Comparison of ENCODE assay signal across 10 cellular contexts in the genomic region with DNA sequence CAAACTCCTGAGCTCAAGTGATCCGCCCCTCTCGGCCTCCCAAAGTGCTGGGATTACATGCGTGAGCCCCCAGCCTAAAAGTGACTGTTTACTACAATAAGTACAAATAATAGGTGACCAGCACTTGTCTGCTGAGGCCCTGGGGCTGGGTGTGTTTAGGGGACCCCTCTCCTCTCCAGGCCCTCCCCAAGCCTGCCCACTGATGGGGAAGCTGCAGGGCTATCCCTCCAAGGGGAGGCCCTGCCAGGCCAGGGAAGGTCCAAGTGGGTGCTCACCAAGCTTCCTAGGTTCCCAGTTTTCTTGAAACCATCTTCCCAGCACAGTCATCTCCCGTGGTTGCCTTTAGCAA.
DNase-seq lines count a peak whose midpoint lies in the region; ATAC-seq and TF ChIP-seq lines count a peak whose summit lies in the region.
"Had no signal": no experiment of that assay in that cellular context is flagged by ENCODE, and none has a peak within 500 bp of the region (broad histone marks: within the 10 kb centered on the region; RNA-seq: fewer than 3 reads in every experiment).

No MANE protein-coding gene starts in this region.

- no peak overlapping the region for H4K5ac ChIP-seq in IMR-90 (ENCODE audit: low read depth, low read length)

- in situ Hi-C loops in IMR-90 (cut with MboI; ENCODE audit: low sequenced_read_pairs), result no loop called here

- TF ChIP-seq CTCF in IMR-90 (conservative IDR thresholded peaks at IDR 0.05; ENCODE audit: low read depth, low read length), result no peak

- H2BK20ac ChIP-seq in IMR-90 (ENCODE audit: low read depth, low read length), result no peak overlapping the region

- peak overlapping the region; percentile 93 to 99 (median 95); a peak in 21 of 22 replicates for H3K4me2 ChIP-seq in BLaER1 treated with 17β-estradiol and CSF1 and Interleukin-3, amounts not matched to agents 10 nM and 100 nM
- H3K4me2 ChIP-seq in IMR-90 (ENCODE audit: low read depth, low read length), result no peak overlapping the region

- H3K56ac ChIP-seq in IMR-90 (ENCODE audit: extremely low read depth, insufficient read depth, low read length), result no peak overlapping the region

- no peak overlapping the region for H3K23ac ChIP-seq in IMR-90 (ENCODE audit: low read depth, low read length)

- peak overlapping the region; percentile 5 for H2AFZ ChIP-seq in IMR-90 (replicated peaks; ENCODE audit: low read length, poor library complexity)

- H3K4me3 ChIP-seq in BLaER1 treated with 17β-estradiol and CSF1 and Interleukin-3, amounts not matched to agents 10 nM and 100 nM, result peak overlapping the region in 4 of 10 experiments; percentile 71 to 79 (median 73); a peak in 5 of 20 replicates
- H3K4me3 ChIP-seq in IMR-90 (ENCODE audit: insufficient read depth, low read depth, low read length), result no peak overlapping the region

- no CpG with 5 or more reads among the region's 4 CpGs for WGBS in IMR-90 (ENCODE audit: extremely low coverage in 2 of 2, insufficient read length in 1 of 2), 2 experiments

- H3K4me1 ChIP-seq in BLaER1 treated with 17β-estradiol and CSF1 and Interleukin-3, amounts not matched to agents 10 nM and 100 nM, result peaks cover 17 to 60% (median 43%) of the 10 kb centered on the region in 10 experiments
- peaks cover 7% of the 10 kb centered on the region for H3K4me1 ChIP-seq in IMR-90 (ENCODE audit: control insufficient read depth, insufficient read depth, low read length)

- H3K14ac ChIP-seq in IMR-90 (replicated peaks; ENCODE audit: low read depth, low read length), result no peak overlapping the region

- CTCF ChIA-PET in IMR-90 (lab: Yijun Ruan, JAX), result interaction anchor here (2.2 kb wide), 1 partner anchor 58 kb away, joined by 11 read pairs; no protein-coding TSS in a partner anchor

- H3K18ac ChIP-seq in IMR-90 (ENCODE audit: low read depth, low read length), result no peak overlapping the region

- ATAC-seq in IMR-90 (ENCODE audit: low read depth), result no peak
- no peak for ATAC-seq in activated naive CD8-positive, alpha-beta T cell treated with anti-CD3 and anti-CD28 coated beads, Interleukin-2, amount 50 U/mL, for 24 hours
- no peak for ATAC-seq in naive thymus-derived CD8-positive, alpha-beta T cell

- no peak overlapping the region for H3K4ac ChIP-seq in IMR-90 (ENCODE audit: low read depth, low read length)

- H3K27me3 ChIP-seq in BLaER1 treated with 17β-estradiol and CSF1 and Interleukin-3, amounts not matched to agents 10 nM and 100 nM, result peaks cover 0 to 7% (median 0%) of the 10 kb centered on the region in 11 experiments; a peak in 3 of 22 replicates
- H3K27me3 ChIP-seq in IMR-90 (ENCODE audit: control insufficient read depth, insufficient read depth, low read length), result no peaks in the 10 kb centered on the region

- peak overlapping the region; percentile 78 for H3K4me3 Mint-ChIP-seq in activated naive CD8-positive, alpha-beta T cell treated with anti-CD3 and anti-CD28 coated beads, Interleukin-2, amount 50 U/mL, for 24 hours
- peak overlapping the region; percentile 79 to 93 (median 88) for H3K4me3 Mint-ChIP-seq in naive thymus-derived CD8-positive, alpha-beta T cell

- no peaks in the 10 kb centered on the region for H3K27me3 Mint-ChIP-seq in activated naive CD8-positive, alpha-beta T cell treated with anti-CD3 and anti-CD28 coated beads, Interleukin-2, amount 50 U/mL, for 24 hours
- peaks cover 0 to 3% (median 0%) of the 10 kb centered on the region in 5 donors for H3K27me3 Mint-ChIP-seq in naive thymus-derived CD8-positive, alpha-beta T cell

- no TSS peak for BruUV-seq in IMR-90 (replicated peaks; lab: Mats Ljungman, UMichigan)

- peak overlapping the region in 7 of 11 experiments; percentile 84 to 90 (median 88); a peak in 7 of 22 replicates for H3K9ac ChIP-seq in BLaER1 treated with 17β-estradiol and CSF1 and Interleukin-3, amounts not matched to agents 10 nM and 100 nM
- H3K9ac ChIP-seq in IMR-90 (ENCODE audit: low read depth, low read length), result no peak overlapping the region

- no peaks in the 10 kb centered on the region for H3K36me3 ChIP-seq in BLaER1 treated with 17β-estradiol and CSF1 and Interleukin-3, amounts not matched to agents 10 nM and 100 nM
- H3K36me3 ChIP-seq in IMR-90 (ENCODE audit: control insufficient read depth, insufficient read depth, low read length), result no peaks in the 10 kb centered on the region
- H3K36me3 ChIP-seq: neutrophil had no signal

- no peak overlapping the region for H4K8ac ChIP-seq in IMR-90 (ENCODE audit: low read depth in 2 of 2, low read length in 2 of 2)

- DNase-seq in IMR-90 (no peak), NCI-H146 (lab: John Stamatoyannopoulos, UW) (no peak), SKM-1 (lab: John Stamatoyannopoulos, UW; ENCODE audit: unreplicated experiment) (no peak), NCI-H82 (lab: John Stamatoyannopoulos, UW) (no peak), NK-92 (lab: John Stamatoyannopoulos, UW; ENCODE audit: unreplicated experiment) (no peak)
- DNase-seq in activated naive CD8-positive, alpha-beta T cell treated with anti-CD3 and anti-CD28 coated beads, Interleukin-2, amount 50 U/mL, for 24 hours, result no peak
- DNase-seq in naive thymus-derived CD8-positive, alpha-beta T cell, result peak in 1 of 10 donors; percentile 58
- DNase-seq: T1000 had no signal

- no peak overlapping the region for H2AK5ac ChIP-seq in IMR-90 (ENCODE audit: low read depth, low read length)

- no peak overlapping the region for H4K91ac ChIP-seq in IMR-90 (ENCODE audit: insufficient read depth, low read depth, low read length)

- H2BK15ac ChIP-seq in IMR-90 (ENCODE audit: low read depth, low read length), result no peak overlapping the region

- peak overlapping the region; percentile 89 for H3K27ac Mint-ChIP-seq in activated naive CD8-positive, alpha-beta T cell treated with anti-CD3 and anti-CD28 coated beads, Interleukin-2, amount 50 U/mL, for 24 hours
- peak overlapping the region; percentile 93 to 98 (median 96) for H3K27ac Mint-ChIP-seq in naive thymus-derived CD8-positive, alpha-beta T cell

- no peaks in the 10 kb centered on the region for H3K79me1 ChIP-seq in IMR-90 (ENCODE audit: low read depth in 1 of 2, low read length in 2 of 2)

- no peaks in the 10 kb centered on the region for H3K9me3 ChIP-seq in BLaER1 treated with 17β-estradiol and CSF1 and Interleukin-3, amounts not matched to agents 10 nM and 100 nM (replicated peaks in 1 of 11)
- no peaks in the 10 kb centered on the region for H3K9me3 ChIP-seq in IMR-90 (ENCODE audit: control insufficient read depth, insufficient read depth, low read length)
- H3K9me3 ChIP-seq: neutrophil had no signal

- H3K4me1 Mint-ChIP-seq in activated naive CD8-positive, alpha-beta T cell treated with anti-CD3 and anti-CD28 coated beads, Interleukin-2, amount 50 U/mL, for 24 hours, result peaks cover 44% of the 10 kb centered on the region
- H3K4me1 Mint-ChIP-seq in naive thymus-derived CD8-positive, alpha-beta T cell, result peaks cover 17 to 73% (median 38%) of the 10 kb centered on the region in 4 donors

- no peak for TF ChIP-seq POLR2A in IMR-90 (IDR thresholded peaks at IDR 0.05; ENCODE audit: low read depth, low read length)

- dilution Hi-C loops in IMR-90 (cut with HindIII; ENCODE audit: low sequenced_read_pairs, unreplicated experiment), result no loop called here

- POLR2A ChIA-PET in IMR-90 (lab: Charles Lee; ENCODE audit: unreplicated experiment), result no interaction called here
- POLR2A ChIA-PET in naive thymus-derived CD8-positive, alpha-beta T cell (lab: Charles Lee), result interaction anchor here (0.6 to 6.3 kb wide), 6 partner anchors 13 to 124 kb away, joined by 3 to 55 read pairs (median 12); a partner anchor contains a TSS

- H4K20me1 ChIP-seq in BLaER1 treated with 17β-estradiol and CSF1 and Interleukin-3, amounts not matched to agents 10 nM and 100 nM, result no peaks in the 10 kb centered on the region
- H4K20me1 ChIP-seq in IMR-90 (ENCODE audit: insufficient read depth, low read length), result no peaks in the 10 kb centered on the region

- no peaks in the 10 kb centered on the region for H3K36me3 Mint-ChIP-seq in activated naive CD8-positive, alpha-beta T cell treated with anti-CD3 and anti-CD28 coated beads, Interleukin-2, amount 50 U/mL, for 24 hours (ENCODE audit: low read depth)
- H3K36me3 Mint-ChIP-seq in naive thymus-derived CD8-positive, alpha-beta T cell, result no peaks in the 10 kb centered on the region

- H2BK120ac ChIP-seq in IMR-90 (ENCODE audit: low read depth, low read length), result no peak overlapping the region

- no peaks in the 10 kb centered on the region for H3K9me1 ChIP-seq in IMR-90 (ENCODE audit: insufficient read depth, low read length)

- no peak overlapping the region for H2BK5ac ChIP-seq in IMR-90 (ENCODE audit: low read depth, low read length, poor library complexity, severe bottlenecking)

- no peaks in the 10 kb centered on the region for H3K9me3 Mint-ChIP-seq in activated naive CD8-positive, alpha-beta T cell treated with anti-CD3 and anti-CD28 coated beads, Interleukin-2, amount 50 U/mL, for 24 hours
- H3K9me3 Mint-ChIP-seq in naive thymus-derived CD8-positive, alpha-beta T cell, result no peaks in the 10 kb centered on the region

- intact Hi-C loops in IMR-90 (cut with micrococcal nuclease), result loop anchor here (10.0 kb wide), 1 partner anchor 252 kb away; no protein-coding TSS in a partner anchor

- TF ChIP-seq RAD21 in IMR-90 (IDR thresholded peaks at IDR 0.05; ENCODE audit: low read length), result no peak

- H2AK9ac ChIP-seq in IMR-90 (replicated peaks; ENCODE audit: low read depth, low read length, poor library complexity), result peak overlapping the region; percentile 15

- peak overlapping the region in 5 of 11 experiments; percentile 88 to 92 (median 91); a peak in 6 of 22 replicates for H3K27ac ChIP-seq in BLaER1 treated with 17β-estradiol and CSF1 and Interleukin-3, amounts not matched to agents 10 nM and 100 nM
- H3K27ac ChIP-seq in IMR-90 (ENCODE audit: insufficient read depth, low read length), result no peak overlapping the region
- H3K27ac ChIP-seq: neutrophil had no signal

TF ChIP-seq in IMR-90, 13 proteins besides CTCF, POLR2A, EP300 and RAD21 (continues in another document):
- TF ChIP-seq CHD1 (IDR thresholded peaks at IDR 0.05; ENCODE audit: low read depth, low read length) (no peak), MAFK (IDR thresholded peaks at IDR 0.05; ENCODE audit: low read depth, low read length) (no peak), FOS (IDR thresholded peaks at IDR 0.05; ENCODE audit: low read depth, low read length) (no peak), MXI1 (IDR thresholded peaks at IDR 0.05; ENCODE audit: borderline replicate concordance, low read depth, low read length) (no peak), SMC3 (IDR thresholded peaks at IDR 0.05; ENCODE audit: low read depth, low read length) (no peak), NFE2L2 (IDR thresholded peaks at IDR 0.05; ENCODE audit: low read depth, low read length) (no peak), RFX5 (IDR thresholded peaks at IDR 0.05; ENCODE audit: low read depth, low read length) (no peak)
- TF ChIP-seq, protein P1, sequence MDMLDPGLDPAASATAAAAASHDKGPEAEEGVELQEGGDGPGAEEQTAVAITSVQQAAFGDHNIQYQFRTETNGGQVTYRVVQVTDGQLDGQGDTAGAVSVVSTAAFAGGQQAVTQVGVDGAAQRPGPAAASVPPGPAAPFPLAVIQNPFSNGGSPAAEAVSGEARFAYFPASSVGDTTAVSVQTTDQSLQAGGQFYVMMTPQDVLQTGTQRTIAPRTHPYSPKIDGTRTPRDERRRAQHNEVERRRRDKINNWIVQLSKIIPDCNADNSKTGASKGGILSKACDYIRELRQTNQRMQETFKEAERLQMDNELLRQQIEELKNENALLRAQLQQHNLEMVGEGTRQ (IDR thresholded peaks at IDR 0.05; ENCODE audit: low read depth, low read length), result no peak
